ENCODE assay signal across 15 cellular contexts in genomic region chrX:150896632-150897031, GRCh38. TPM values are rescaled to one million over a fixed set of nuclear protein-coding genes. Genes with fewer than 3 reads are reported as not detected.
DNase-seq lines count a peak whose midpoint lies in the region; ATAC-seq, FAIRE-seq and TF ChIP-seq lines count a peak whose summit lies in the region.
"Had no signal": no experiment of that assay in that cellular context is flagged by ENCODE, and none has a peak within 500 bp of the region (broad histone marks: within the 10 kb centered on the region; RNA-seq: fewer than 3 reads in every experiment).

No MANE protein-coding gene starts in this region.

- CTCF ChIA-PET in activated naive CD4-positive, alpha-beta T cell treated with anti-CD3 and anti-CD28 coated beads for 36 hours (lab: Charles Lee): no interaction called here
- CTCF ChIA-PET in HEK293 (lab: Yijun Ruan, JAX) (interaction anchor here (0.6 to 1.0 kb wide), 3 partner anchors 25 to 185 kb away, joined by 3 to 4 read pairs (median 3); no protein-coding TSS in a partner anchor), K562 (lab: Yijun Ruan, JAX; ENCODE audit: low intra/inter-chr PET ratio) (no interaction called here)

- DNase-seq in activated naive CD4-positive, alpha-beta T cell treated with anti-CD3 and anti-CD28 coated beads for 36 hours: no peak
- DNase-seq in activated naive CD4-positive, alpha-beta T cell (lab: John Stamatoyannopoulos, UW): no peak
- DNase-seq in K562 (ENCODE audit: extremely low read depth in 1 of 4, low spot score in 3 of 4): no peak
- no peak for DNase-seq in neural progenitor cell (ENCODE audit: low spot score)
- no peak for DNase-seq in spleen
- DNase-seq in NCI-H510A treated with DMSO at 0.1 percent for 48 hours (lab: John Stamatoyannopoulos, UW): no peak
- DNase-seq in activated T-cell treated with anti-CD3 and anti-CD28 coated beads, Interleukin-2, amount 50 U/mL, for 1 hour: no peak
- DNase-seq: COR-L47, DMS153, H9, NCI-H2081 treated with DMSO at 0.1 percent for 48 hours, NCI-H524 treated with DMSO at 0.1 percent for 48 hours had no signal

- no peak for TF ChIP-seq CTCF in HEK293 (tag by site-specific recombination; IDR thresholded peaks at IDR 0.05)
- TF ChIP-seq CTCF in K562 (IDR thresholded peaks at IDR 0.05 in 2 of 3, conservative IDR thresholded peaks at IDR 0.05 in 1 of 3; ENCODE audit: insufficient read depth in 2 of 3, low read depth in 1 of 3, low read length in 3 of 3): no peak
- no peak for TF ChIP-seq CTCF in neural progenitor cell (IDR thresholded peaks at IDR 0.05)
- no peak for TF ChIP-seq CTCF in spleen (IDR thresholded peaks at IDR 0.05 in 8 of 11, conservative IDR thresholded peaks at IDR 0.05 in 3 of 11)

- no peak for ATAC-seq in K562

- no TSS peak for BruUV-seq in K562 (replicated peaks; lab: Mats Ljungman, UMichigan)

- H3K4me1 ChIP-seq in HEK293 (ENCODE audit: control insufficient read depth, insufficient read depth, low read length) (no peaks in the 10 kb centered on the region), K562 (replicated peaks in 1 of 2; ENCODE audit: control insufficient read depth in 2 of 2, insufficient read depth in 2 of 2, low read length in 2 of 2) (peaks cover 10 to 15% of the 10 kb centered on the region in 2 experiments), neural progenitor cell (no peaks in the 10 kb centered on the region), spleen (peaks cover 0 to 16% (median 5%) of the 10 kb centered on the region in 6 donors)

- no peaks in the 10 kb centered on the region for H3K9me1 ChIP-seq in K562 (ENCODE audit: control insufficient read depth, insufficient read depth, low read length)

- in situ Hi-C loops in K562 (cut with MboI): no loop called here

- peaks cover 9% of the 10 kb centered on the region for H3F3A ChIP-seq in neural progenitor cell (ENCODE audit: low read depth)

- 92% methylated on average over 5 of the region's 6 CpGs for WGBS in K562 (ENCODE audit: insufficient coverage, low coverage, missing lambda C conversion rate)
- 80 to 98% (median 92%) methylated on average over 6 of the region's 6 CpGs for WGBS in spleen, 5 donors

- H3K36me3 ChIP-seq in HEK293 (ENCODE audit: control insufficient read depth in 2 of 2, insufficient read depth in 1 of 2, low read length in 2 of 2) (peaks cover 0 to 3% of the 10 kb centered on the region in 2 experiments; a peak in 1 of 3 replicates), K562 (ENCODE audit: control insufficient read depth, insufficient read depth, low read length) (no peaks in the 10 kb centered on the region), neural progenitor cell (no peaks in the 10 kb centered on the region), spleen (no peaks in the 10 kb centered on the region)

- no peak for TF ChIP-seq EP300 in K562 (IDR thresholded peaks at IDR 0.05; ENCODE audit: low read length)

- H2AFZ ChIP-seq in K562 (ENCODE audit: low read depth, low read length): no peak overlapping the region
- H2AFZ ChIP-seq in neural progenitor cell (replicated peaks): no peak overlapping the region

- POLR2A ChIA-PET in HEK293 (lab: Yijun Ruan, JAX): no interaction called here
- POLR2A ChIA-PET in K562 (lab: Yijun Ruan, JAX): interaction anchor here (0.7 kb wide), 1 partner anchor 8 kb away, joined by 3 read pairs; no protein-coding TSS in a partner anchor

- no peak overlapping the region for H3K27ac ChIP-seq in HEK293 (ENCODE audit: extremely low read depth, low read depth, low read length)
- no peak overlapping the region for H3K27ac ChIP-seq in K562 (ENCODE audit: extremely low read depth, low read depth, low read length)
- no peak overlapping the region for H3K27ac ChIP-seq in neural progenitor cell
- H3K27ac ChIP-seq in spleen: no peak overlapping the region
- H3K27ac ChIP-seq: C4-2B had no signal

- H3K27ac Mint-ChIP-seq in activated naive CD4-positive, alpha-beta T cell treated with anti-CD3 and anti-CD28 coated beads for 36 hours: no peak overlapping the region
- no peak overlapping the region for H3K27ac Mint-ChIP-seq in neural progenitor cell
- H3K27ac Mint-ChIP-seq: H9 had no signal

- peak overlapping the region; percentile 18 for H3K4me3 Mint-ChIP-seq in activated naive CD4-positive, alpha-beta T cell treated with anti-CD3 and anti-CD28 coated beads for 36 hours
- H3K4me3 Mint-ChIP-seq in neural progenitor cell: peak overlapping the region; percentile 12

- H3K9me3 Mint-ChIP-seq in activated naive CD4-positive, alpha-beta T cell treated with anti-CD3 and anti-CD28 coated beads for 36 hours: no peaks in the 10 kb centered on the region
- H3K9me3 Mint-ChIP-seq in neural progenitor cell: peaks cover 3% of the 10 kb centered on the region

- H3K27me3 Mint-ChIP-seq in activated naive CD4-positive, alpha-beta T cell treated with anti-CD3 and anti-CD28 coated beads for 36 hours (ENCODE audit: low read depth): no peaks in the 10 kb centered on the region
- H3K27me3 Mint-ChIP-seq in neural progenitor cell (ENCODE audit: insufficient read depth, low read depth): peaks cover 6% of the 10 kb centered on the region

- no peak for FAIRE-seq in K562 (lab: Jason Lieb, UNC)
- FAIRE-seq: A204.1 had no signal

- no peaks in the 10 kb centered on the region for H3K36me3 Mint-ChIP-seq in activated naive CD4-positive, alpha-beta T cell treated with anti-CD3 and anti-CD28 coated beads for 36 hours (ENCODE audit: low read depth)
- H3K36me3 Mint-ChIP-seq in neural progenitor cell: peaks cover 3% of the 10 kb centered on the region

- TF ChIP-seq RAD21 in K562 (CRISPR knock-in tag; conservative IDR thresholded peaks at IDR 0.05 in 1 of 2, IDR thresholded peaks at IDR 0.05 in 1 of 2): no peak

- no peak overlapping the region for H3K4me2 ChIP-seq in K562 (ENCODE audit: insufficient read depth, low read length)
- no peak overlapping the region for H3K4me2 ChIP-seq in neural progenitor cell

- no peaks in the 10 kb centered on the region for H3K9me3 ChIP-seq in HEK293 (ENCODE audit: control insufficient read depth, insufficient read depth, low read depth, low read length)
- H3K9me3 ChIP-seq in K562 (replicated peaks; ENCODE audit: control insufficient read depth, insufficient read depth, low read depth, low read length): no peaks in the 10 kb centered on the region
- no peaks in the 10 kb centered on the region for H3K9me3 ChIP-seq in neural progenitor cell (ENCODE audit: low read depth)
- H3K9me3 ChIP-seq in spleen: no peaks in the 10 kb centered on the region

- H3K4me3 ChIP-seq in HEK293 (ENCODE audit: low read depth, low read length) (no peak overlapping the region), K562 (no peak overlapping the region), neural progenitor cell (no peak overlapping the region), spleen (no peak overlapping the region)

- H3K79me2 ChIP-seq in K562 (ENCODE audit: control insufficient read depth, insufficient read depth, low read length) (peaks cover 21% of the 10 kb centered on the region), neural progenitor cell (ENCODE audit: low read depth) (peaks cover 21% of the 10 kb centered on the region)

- H3K9ac ChIP-seq in K562 (ENCODE audit: insufficient read depth in 1 of 2, low read depth in 2 of 2, low read length in 2 of 2) (no peak overlapping the region), neural progenitor cell (no peak overlapping the region)

- intact Hi-C loops in activated naive CD4-positive, alpha-beta T cell treated with anti-CD3 and anti-CD28 coated beads for 36 hours (cut with micrococcal nuclease): loop anchor here (5.0 kb wide), 2 partner anchors 186 to 204 kb away; partner anchors contain the start of gene MTMR1
- intact Hi-C loops in K562 (cut with micrococcal nuclease): loop anchor here (5.0 kb wide), 1 partner anchor 86 kb away; the partner anchor contains the start of gene HMGB3
- intact Hi-C loops in spleen (cut with DNase I; ENCODE audit: low total_unique reads): no loop called here

- H3K27me3 ChIP-seq in K562 (ENCODE audit: control insufficient read depth in 2 of 2, insufficient read depth in 2 of 2, low read length in 2 of 2): no peaks in the 10 kb centered on the region
- H3K27me3 ChIP-seq in neural progenitor cell: peaks cover 23% of the 10 kb centered on the region
- H3K27me3 ChIP-seq in spleen (replicated peaks in 1 of 7): no peaks in the 10 kb centered on the region

- peaks cover 10% of the 10 kb centered on the region for H3K4me1 Mint-ChIP-seq in activated naive CD4-positive, alpha-beta T cell treated with anti-CD3 and anti-CD28 coated beads for 36 hours (ENCODE audit: low read depth)
- peaks cover 8% of the 10 kb centered on the region for H3K4me1 Mint-ChIP-seq in neural progenitor cell

- H4K20me1 ChIP-seq in K562 (replicated peaks; ENCODE audit: control insufficient read depth, insufficient read depth, low read length): no peaks in the 10 kb centered on the region
- H4K20me1 ChIP-seq in neural progenitor cell (ENCODE audit: low read depth): peaks cover 5% of the 10 kb centered on the region

- TF ChIP-seq POLR2A in K562 (conservative IDR thresholded peaks at IDR 0.05) (no peak), spleen (IDR thresholded peaks at IDR 0.05) (no peak)

TF ChIP-seq in HEK293, 187 proteins besides CTCF, POLR2A, EP300 and RAD21 (continues in another document):
- TF ChIP-seq ZBTB48 (tag by site-specific recombination; IDR thresholded peaks at IDR 0.05): no peak

RNA-seq across cellular contexts. Expression of gene CD99L2, which starts 1.8 kb away (rescaled TPM):
- 10 to 100 TPM; 11.3 to 11.7 TPM for total RNA-seq in activated naive CD4-positive, alpha-beta T cell treated with anti-CD3 and anti-CD28 coated beads for 36 hours
- total RNA-seq in K562 (2011; cell fraction: chromatin; rRNA removed; ENCODE audit: low replicate concordance): 18.1 and 26.2 TPM in 2 replicates
- 25.0 and 27.5 TPM in 2 replicates for total RNA-seq in K562 (2011; cell fraction: nucleolus; rRNA removed)
- 27.9 and 31.7 TPM in 2 replicates for total RNA-seq in K562 (2011; cell fraction: nucleoplasm; rRNA removed)
- total RNA-seq in K562 (2014; rRNA removed): 10.2 and 11.7 TPM in 2 replicates
- total RNA-seq in K562 (2014; rRNA removed; fragmentation: Illumina TruSeq; extraction: Trizol): 9.6 and 10.4 TPM in 2 replicates
- total RNA-seq in K562 (2015; rRNA removed; fragmentation: Illumina TruSeq; extraction: Trizol): 14.6 and 15.0 TPM in 2 replicates
- total RNA-seq in K562 (2021): 19.0 and 19.6 TPM in 2 replicates
- 11.9 and 15.0 TPM in 2 replicates for polyA plus RNA-seq in K562 (2011; rRNA removed)
- polyA plus RNA-seq in K562 (2011; cell fraction: cytosol; rRNA removed): 15.0 and 21.8 TPM in 2 replicates
- 13.6 and 14.1 TPM in 2 replicates for polyA plus RNA-seq in K562 (2011; cell fraction: nucleus; rRNA removed)
- 21.5 and 27.6 TPM in 2 replicates for polyA plus RNA-seq in K562 (2012)
- 17.6 and 18.0 TPM in 2 replicates for polyA plus RNA-seq in K562 (2014; fragmentation: Illumina TruSeq; extraction: Trizol)
- 1 to 10 TPM in 1 of 2 experiments, under 1 TPM in 1; 0.76 to 2.8 TPM for polyA plus RNA-seq in K562 (2014; fragmentation: Nextera tagmentation; extraction: Ambion mirVana)
- 12.7 and 13.0 TPM in 2 replicates for polyA plus RNA-seq in K562 (2014; rRNA removed)
- 13.8 and 13.9 TPM in 2 replicates for polyA minus RNA-seq in K562 (2011; rRNA and poly(A)+ RNA removed)
- polyA minus RNA-seq in K562 (2011; cell fraction: cytosol; rRNA and poly(A)+ RNA removed): 8.4 and 9.1 TPM in 2 replicates
- 3.9 and 6.3 TPM in 2 replicates for polyA minus RNA-seq in K562 (2011; cell fraction: nucleus; rRNA and poly(A)+ RNA removed)
- 24.7 and 48.1 TPM in 2 replicates for total RNA-seq in neural progenitor cell (ENCODE audit: low replicate concordance)
- total RNA-seq in spleen: 10 to 100 TPM; 21.7 to 51.8 (median 41.0) TPM
- polyA plus RNA-seq in spleen: 10 to 100 TPM in 1 of 3 donors, 1 to 10 TPM in 2; 8.2 to 15.1 (median 8.7) TPM
